1 cellular context compared by ENCODE assay signal in the genomic region with DNA sequence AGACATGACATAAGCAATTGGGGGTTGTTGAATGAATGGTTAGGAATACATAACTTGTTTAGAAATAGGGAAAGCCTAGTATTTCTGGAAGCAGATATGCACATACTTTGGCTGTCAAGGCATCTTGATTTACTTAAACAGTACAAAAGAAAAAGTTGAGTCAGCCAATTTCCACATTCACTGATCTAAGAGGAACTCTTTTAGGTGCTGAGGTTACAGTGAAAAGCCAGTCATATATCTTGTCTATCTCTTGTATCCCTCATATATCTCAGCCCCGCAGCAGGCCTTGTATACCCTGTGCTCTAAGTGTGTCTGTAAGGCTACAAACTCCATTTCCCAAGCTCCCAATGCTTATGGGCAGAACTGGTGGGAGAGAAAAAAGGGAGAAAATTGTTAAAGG.
A peak's percentile ranks its signal among the peaks of the same experiment; 100 is the strongest.
TF ChIP-seq lines count a peak whose summit lies in the region.

No MANE protein-coding gene starts in this region.

TF ChIP-seq in K562, 482 proteins besides CTCF, POLR2A, EP300 and RAD21:
- no peak for TF ChIP-seq FOXK2 (conservative IDR thresholded peaks at IDR 0.05 in 1 of 2, IDR thresholded peaks at IDR 0.05 in 1 of 2; ENCODE audit: low read depth in 2 of 2)
- TF ChIP-seq ZNF699 (CRISPR knock-in tag; IDR thresholded peaks at IDR 0.05; ENCODE audit: insufficient replicate concordance): no peak
- no peak for TF ChIP-seq SMARCC2 (IDR thresholded peaks at IDR 0.05; ENCODE audit: low read depth)
- TF ChIP-seq MAFK (IDR thresholded peaks at IDR 0.05; ENCODE audit: low read length): peak; percentile 63; the same call in 1 of the 2 replicates
- no peak for TF ChIP-seq NFYB (IDR thresholded peaks at IDR 0.05; ENCODE audit: extremely low read depth, insufficient read length)
- TF ChIP-seq THRA (IDR thresholded peaks at IDR 0.05): no peak
- TF ChIP-seq MAFF (IDR thresholded peaks at IDR 0.05; ENCODE audit: low read length): peak; percentile 72; the same call in 1 of the 2 replicates
- TF ChIP-seq ZNF780A (CRISPR knock-in tag; IDR thresholded peaks at IDR 0.05): no peak
- no peak for TF ChIP-seq GTF3C2 (IDR thresholded peaks at IDR 0.05; ENCODE audit: borderline replicate concordance, extremely low read depth, insufficient read length)
- TF ChIP-seq ZNF347 (CRISPR knock-in tag; IDR thresholded peaks at IDR 0.05; ENCODE audit: low read depth): no peak
- TF ChIP-seq PBX2 (CRISPR knock-in tag; IDR thresholded peaks at IDR 0.05; ENCODE audit: low read depth): no peak
- TF ChIP-seq PBX2 (tag; conservative IDR thresholded peaks at IDR 0.05; ENCODE audit: low read depth): peak; percentile 75
- no peak for TF ChIP-seq KDM5B (IDR thresholded peaks at IDR 0.05; ENCODE audit: insufficient replicate concordance, low read depth, low read length)
- peak; percentile 81 for TF ChIP-seq MAFG (tag; conservative IDR thresholded peaks at IDR 0.05)
- TF ChIP-seq, protein P1, sequence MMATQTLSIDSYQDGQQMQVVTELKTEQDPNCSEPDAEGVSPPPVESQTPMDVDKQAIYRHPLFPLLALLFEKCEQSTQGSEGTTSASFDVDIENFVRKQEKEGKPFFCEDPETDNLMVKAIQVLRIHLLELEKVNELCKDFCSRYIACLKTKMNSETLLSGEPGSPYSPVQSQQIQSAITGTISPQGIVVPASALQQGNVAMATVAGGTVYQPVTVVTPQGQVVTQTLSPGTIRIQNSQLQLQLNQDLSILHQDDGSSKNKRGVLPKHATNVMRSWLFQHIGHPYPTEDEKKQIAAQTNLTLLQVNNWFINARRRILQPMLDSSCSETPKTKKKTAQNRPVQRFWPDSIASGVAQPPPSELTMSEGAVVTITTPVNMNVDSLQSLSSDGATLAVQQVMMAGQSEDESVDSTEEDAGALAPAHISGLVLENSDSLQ (IDR thresholded peaks at IDR 0.05): peak; percentile 58
- peak; percentile 78 for TF ChIP-seq MEIS2 (IDR thresholded peaks at IDR 0.05; ENCODE audit: partially characterized antibody)
- peak; percentile 91 for TF ChIP-seq C11orf30 (IDR thresholded peaks at IDR 0.05; ENCODE audit: low read depth)
- TF ChIP-seq ARID1B (IDR thresholded peaks at IDR 0.05): peak; percentile 21; the same call in 1 of the 2 replicates
- TF ChIP-seq CEBPB (tag; IDR thresholded peaks at IDR 0.05): peak; percentile 64; the same call in 1 of the 2 replicates
- TF ChIP-seq, protein P2, sequence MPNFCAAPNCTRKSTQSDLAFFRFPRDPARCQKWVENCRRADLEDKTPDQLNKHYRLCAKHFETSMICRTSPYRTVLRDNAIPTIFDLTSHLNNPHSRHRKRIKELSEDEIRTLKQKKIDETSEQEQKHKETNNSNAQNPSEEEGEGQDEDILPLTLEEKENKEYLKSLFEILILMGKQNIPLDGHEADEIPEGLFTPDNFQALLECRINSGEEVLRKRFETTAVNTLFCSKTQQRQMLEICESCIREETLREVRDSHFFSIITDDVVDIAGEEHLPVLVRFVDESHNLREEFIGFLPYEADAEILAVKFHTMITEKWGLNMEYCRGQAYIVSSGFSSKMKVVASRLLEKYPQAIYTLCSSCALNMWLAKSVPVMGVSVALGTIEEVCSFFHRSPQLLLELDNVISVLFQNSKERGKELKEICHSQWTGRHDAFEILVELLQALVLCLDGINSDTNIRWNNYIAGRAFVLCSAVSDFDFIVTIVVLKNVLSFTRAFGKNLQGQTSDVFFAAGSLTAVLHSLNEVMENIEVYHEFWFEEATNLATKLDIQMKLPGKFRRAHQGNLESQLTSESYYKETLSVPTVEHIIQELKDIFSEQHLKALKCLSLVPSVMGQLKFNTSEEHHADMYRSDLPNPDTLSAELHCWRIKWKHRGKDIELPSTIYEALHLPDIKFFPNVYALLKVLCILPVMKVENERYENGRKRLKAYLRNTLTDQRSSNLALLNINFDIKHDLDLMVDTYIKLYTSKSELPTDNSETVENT (CRISPR knock-in tag; IDR thresholded peaks at IDR 0.05): no peak
- TF ChIP-seq MBD1 (CRISPR knock-in tag; IDR thresholded peaks at IDR 0.05): no peak
- no peak for TF ChIP-seq ZNF551 (CRISPR knock-in tag; IDR thresholded peaks at IDR 0.05)
- peak; percentile 95 for TF ChIP-seq ZNF316 (IDR thresholded peaks at IDR 0.05)
- no peak for TF ChIP-seq SFPQ (IDR thresholded peaks at IDR 0.05; ENCODE audit: low read depth, low read length)
- no peak for TF ChIP-seq HDAC6 (IDR thresholded peaks at IDR 0.05; ENCODE audit: low read depth, low read length)
